Comparison of ENCODE assay signal across 1 cellular context in the genomic region with DNA sequence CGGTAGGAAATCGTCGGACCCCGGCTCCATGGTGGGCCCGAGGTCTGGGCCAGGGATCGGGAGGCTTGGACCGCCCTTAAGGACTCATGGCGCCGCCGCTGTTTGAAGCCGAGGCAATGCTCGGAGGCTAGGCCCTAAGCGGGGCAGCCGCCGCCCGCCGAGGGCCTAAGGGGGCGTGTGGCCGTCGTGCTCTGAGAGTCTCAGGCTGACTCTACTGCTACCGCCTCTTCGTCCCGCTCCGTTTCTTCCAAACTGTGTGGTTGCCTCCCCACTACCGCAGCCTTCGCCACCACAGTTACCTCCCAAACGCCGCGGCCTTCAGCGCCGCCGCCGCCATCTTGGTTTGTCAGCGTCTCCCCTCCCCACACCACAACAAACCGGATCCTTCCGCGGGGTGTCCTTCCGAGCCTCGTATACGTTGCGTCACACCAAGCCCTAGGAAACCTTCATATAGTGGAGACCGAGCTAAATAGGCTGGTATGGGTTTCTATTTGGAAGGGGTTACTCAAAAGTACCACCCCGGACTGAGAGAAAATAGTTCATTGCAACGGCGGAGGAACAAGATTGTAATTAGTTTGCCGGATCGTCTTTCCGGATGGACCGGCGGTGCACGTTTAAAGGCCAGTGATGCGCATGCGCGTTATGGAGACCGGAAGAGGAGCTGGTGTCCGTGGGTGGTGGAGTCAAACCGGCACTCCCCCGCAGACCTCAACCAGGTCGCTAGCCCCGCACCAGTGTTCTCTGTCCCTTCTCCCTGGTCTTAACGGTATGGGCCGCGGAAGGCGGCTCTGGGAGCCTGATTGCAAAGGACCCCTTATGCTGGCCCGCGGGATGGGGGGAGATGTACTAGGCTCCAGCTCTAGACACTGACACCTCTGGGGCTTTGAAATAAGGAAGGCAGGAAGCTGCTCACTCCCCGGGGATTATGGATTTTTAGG.
A peak's percentile ranks its signal among the peaks of the same experiment; 100 is the strongest.
TF ChIP-seq lines count a peak whose summit lies in the region.

A gene (minus strand): TSS at position 348 of the 938 bp plus-strand sequence. CDS start 318 bp downstream, at position 30.

TF ChIP-seq in HEK293, 187 proteins besides CTCF, POLR2A, EP300 and RAD21 (continued from another document and continues in another):
- TF ChIP-seq, protein P1, sequence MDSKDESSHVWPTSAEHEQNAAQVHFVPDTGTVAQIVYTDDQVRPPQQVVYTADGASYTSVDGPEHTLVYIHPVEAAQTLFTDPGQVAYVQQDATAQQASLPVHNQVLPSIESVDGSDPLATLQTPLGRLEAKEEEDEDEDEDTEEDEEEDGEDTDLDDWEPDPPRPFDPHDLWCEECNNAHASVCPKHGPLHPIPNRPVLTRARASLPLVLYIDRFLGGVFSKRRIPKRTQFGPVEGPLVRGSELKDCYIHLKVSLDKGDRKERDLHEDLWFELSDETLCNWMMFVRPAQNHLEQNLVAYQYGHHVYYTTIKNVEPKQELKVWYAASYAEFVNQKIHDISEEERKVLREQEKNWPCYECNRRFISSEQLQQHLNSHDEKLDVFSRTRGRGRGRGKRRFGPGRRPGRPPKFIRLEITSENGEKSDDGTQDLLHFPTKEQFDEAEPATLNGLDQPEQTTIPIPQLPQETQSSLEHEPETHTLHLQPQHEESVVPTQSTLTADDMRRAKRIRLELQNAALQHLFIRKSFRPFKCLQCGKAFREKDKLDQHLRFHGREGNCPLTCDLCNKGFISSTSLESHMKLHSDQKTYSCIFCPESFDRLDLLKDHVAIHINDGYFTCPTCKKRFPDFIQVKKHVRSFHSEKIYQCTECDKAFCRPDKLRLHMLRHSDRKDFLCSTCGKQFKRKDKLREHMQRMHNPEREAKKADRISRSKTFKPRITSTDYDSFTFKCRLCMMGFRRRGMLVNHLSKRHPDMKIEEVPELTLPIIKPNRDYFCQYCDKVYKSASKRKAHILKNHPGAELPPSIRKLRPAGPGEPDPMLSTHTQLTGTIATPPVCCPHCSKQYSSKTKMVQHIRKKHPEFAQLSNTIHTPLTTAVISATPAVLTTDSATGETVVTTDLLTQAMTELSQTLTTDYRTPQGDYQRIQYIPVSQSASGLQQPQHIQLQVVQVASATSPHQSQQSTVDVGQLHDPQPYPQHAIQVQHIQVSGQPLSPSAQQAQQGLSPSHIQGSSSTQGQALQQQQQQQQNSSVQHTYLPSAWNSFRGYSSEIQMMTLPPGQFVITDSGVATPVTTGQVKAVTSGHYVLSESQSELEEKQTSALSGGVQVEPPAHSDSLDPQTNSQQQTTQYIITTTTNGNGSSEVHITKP (tag by site-specific recombination; IDR thresholded peaks at IDR 0.05): peak; percentile 84
- TF ChIP-seq ZEB2 (tag by site-specific recombination; IDR thresholded peaks at IDR 0.05): peak; percentile 92
- TF ChIP-seq ZNF138 (tag by site-specific recombination; IDR thresholded peaks at IDR 0.05; ENCODE audit: borderline replicate concordance): no peak
- TF ChIP-seq, protein P2, sequence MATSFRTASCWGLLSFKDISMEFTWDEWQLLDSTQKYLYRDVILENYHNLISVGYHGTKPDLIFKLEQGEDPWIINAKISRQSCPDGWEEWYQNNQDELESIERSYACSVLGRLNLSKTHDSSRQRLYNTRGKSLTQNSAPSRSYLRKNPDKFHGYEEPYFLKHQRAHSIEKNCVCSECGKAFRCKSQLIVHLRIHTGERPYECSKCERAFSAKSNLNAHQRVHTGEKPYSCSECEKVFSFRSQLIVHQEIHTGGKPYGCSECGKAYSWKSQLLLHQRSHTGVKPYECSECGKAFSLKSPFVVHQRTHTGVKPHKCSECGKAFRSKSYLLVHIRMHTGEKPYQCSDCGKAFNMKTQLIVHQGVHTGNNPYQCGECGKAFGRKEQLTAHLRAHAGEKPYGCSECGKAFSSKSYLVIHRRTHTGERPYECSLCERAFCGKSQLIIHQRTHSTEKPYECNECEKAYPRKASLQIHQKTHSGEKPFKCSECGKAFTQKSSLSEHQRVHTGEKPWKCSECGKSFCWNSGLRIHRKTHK (tag by site-specific recombination; IDR thresholded peaks at IDR 0.05): no peak
- TF ChIP-seq ZNF19 (tag by site-specific recombination; IDR thresholded peaks at IDR 0.05; ENCODE audit: low read depth): no peak
- TF ChIP-seq ZNF707 (tag by site-specific recombination; IDR thresholded peaks at IDR 0.05): no peak
- TF ChIP-seq TCF7L2 (IDR thresholded peaks at IDR 0.05; ENCODE audit: borderline replicate concordance, low read depth, low read length): no peak
- TF ChIP-seq EGR2 (tag by site-specific recombination; IDR thresholded peaks at IDR 0.05; ENCODE audit: low read depth): peak; percentile 86
- no peak for TF ChIP-seq ZNF521 (tag by site-specific recombination; IDR thresholded peaks at IDR 0.05)
- no peak for TF ChIP-seq ZNF670 (tag by site-specific recombination; IDR thresholded peaks at IDR 0.05; ENCODE audit: low read depth)
- TF ChIP-seq, protein P3, sequence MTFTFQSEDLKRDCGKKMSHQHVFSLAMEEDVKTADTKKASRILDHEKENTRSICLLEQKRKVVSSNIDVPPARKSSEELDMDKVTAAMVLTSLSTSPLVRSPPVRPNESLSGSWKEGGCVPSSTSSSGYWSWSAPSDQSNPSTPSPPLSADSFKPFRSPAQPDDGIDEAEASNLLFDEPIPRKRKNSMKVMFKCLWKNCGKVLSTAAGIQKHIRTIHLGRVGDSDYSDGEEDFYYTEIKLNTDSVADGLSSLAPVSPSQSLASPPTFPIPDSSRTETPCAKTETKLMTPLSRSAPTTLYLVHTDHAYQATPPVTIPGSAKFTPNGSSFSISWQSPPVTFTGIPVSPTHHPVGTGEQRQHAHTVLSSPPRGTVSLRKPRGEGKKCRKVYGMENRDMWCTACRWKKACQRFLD (tag by site-specific recombination; IDR thresholded peaks at IDR 0.05): no peak
- TF ChIP-seq SCRT1 (tag by site-specific recombination; IDR thresholded peaks at IDR 0.05; ENCODE audit: borderline replicate concordance): no peak
- TF ChIP-seq, protein P4, sequence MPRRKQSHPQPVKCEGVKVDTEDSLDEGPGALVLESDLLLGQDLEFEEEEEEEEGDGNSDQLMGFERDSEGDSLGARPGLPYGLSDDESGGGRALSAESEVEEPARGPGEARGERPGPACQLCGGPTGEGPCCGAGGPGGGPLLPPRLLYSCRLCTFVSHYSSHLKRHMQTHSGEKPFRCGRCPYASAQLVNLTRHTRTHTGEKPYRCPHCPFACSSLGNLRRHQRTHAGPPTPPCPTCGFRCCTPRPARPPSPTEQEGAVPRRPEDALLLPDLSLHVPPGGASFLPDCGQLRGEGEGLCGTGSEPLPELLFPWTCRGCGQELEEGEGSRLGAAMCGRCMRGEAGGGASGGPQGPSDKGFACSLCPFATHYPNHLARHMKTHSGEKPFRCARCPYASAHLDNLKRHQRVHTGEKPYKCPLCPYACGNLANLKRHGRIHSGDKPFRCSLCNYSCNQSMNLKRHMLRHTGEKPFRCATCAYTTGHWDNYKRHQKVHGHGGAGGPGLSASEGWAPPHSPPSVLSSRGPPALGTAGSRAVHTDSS (tag by site-specific recombination; IDR thresholded peaks at IDR 0.05): peak; percentile 37; the same call in 1 of the 2 replicates
- TF ChIP-seq, protein P5, sequence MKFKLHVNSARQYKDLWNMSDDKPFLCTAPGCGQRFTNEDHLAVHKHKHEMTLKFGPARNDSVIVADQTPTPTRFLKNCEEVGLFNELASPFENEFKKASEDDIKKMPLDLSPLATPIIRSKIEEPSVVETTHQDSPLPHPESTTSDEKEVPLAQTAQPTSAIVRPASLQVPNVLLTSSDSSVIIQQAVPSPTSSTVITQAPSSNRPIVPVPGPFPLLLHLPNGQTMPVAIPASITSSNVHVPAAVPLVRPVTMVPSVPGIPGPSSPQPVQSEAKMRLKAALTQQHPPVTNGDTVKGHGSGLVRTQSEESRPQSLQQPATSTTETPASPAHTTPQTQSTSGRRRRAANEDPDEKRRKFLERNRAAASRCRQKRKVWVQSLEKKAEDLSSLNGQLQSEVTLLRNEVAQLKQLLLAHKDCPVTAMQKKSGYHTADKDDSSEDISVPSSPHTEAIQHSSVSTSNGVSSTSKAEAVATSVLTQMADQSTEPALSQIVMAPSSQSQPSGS (tag by site-specific recombination; IDR thresholded peaks at IDR 0.05; ENCODE audit: low read depth): peak; percentile 78; the same call in 1 of the 2 replicates
- no peak for TF ChIP-seq ZNF626 (tag by site-specific recombination; IDR thresholded peaks at IDR 0.05)
- TF ChIP-seq ZNF211 (tag by site-specific recombination; IDR thresholded peaks at IDR 0.05; ENCODE audit: low read depth): no peak
- peak; percentile 100 for TF ChIP-seq ZNF324 (tag by site-specific recombination; IDR thresholded peaks at IDR 0.05)
- no peak for TF ChIP-seq ZNF473 (tag by site-specific recombination; IDR thresholded peaks at IDR 0.05)
- no peak for TF ChIP-seq ZNF214 (tag by site-specific recombination; IDR thresholded peaks at IDR 0.05; ENCODE audit: borderline replicate concordance)
- TF ChIP-seq ZNF394 (tag by site-specific recombination; IDR thresholded peaks at IDR 0.05; ENCODE audit: borderline replicate concordance): peak; percentile 94
- TF ChIP-seq, protein P6, sequence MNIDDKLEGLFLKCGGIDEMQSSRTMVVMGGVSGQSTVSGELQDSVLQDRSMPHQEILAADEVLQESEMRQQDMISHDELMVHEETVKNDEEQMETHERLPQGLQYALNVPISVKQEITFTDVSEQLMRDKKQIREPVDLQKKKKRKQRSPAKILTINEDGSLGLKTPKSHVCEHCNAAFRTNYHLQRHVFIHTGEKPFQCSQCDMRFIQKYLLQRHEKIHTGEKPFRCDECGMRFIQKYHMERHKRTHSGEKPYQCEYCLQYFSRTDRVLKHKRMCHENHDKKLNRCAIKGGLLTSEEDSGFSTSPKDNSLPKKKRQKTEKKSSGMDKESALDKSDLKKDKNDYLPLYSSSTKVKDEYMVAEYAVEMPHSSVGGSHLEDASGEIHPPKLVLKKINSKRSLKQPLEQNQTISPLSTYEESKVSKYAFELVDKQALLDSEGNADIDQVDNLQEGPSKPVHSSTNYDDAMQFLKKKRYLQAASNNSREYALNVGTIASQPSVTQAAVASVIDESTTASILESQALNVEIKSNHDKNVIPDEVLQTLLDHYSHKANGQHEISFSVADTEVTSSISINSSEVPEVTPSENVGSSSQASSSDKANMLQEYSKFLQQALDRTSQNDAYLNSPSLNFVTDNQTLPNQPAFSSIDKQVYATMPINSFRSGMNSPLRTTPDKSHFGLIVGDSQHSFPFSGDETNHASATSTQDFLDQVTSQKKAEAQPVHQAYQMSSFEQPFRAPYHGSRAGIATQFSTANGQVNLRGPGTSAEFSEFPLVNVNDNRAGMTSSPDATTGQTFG (tag by site-specific recombination; IDR thresholded peaks at IDR 0.05; ENCODE audit: borderline replicate concordance): peak; percentile 99
- peak; percentile 80 for TF ChIP-seq SP2 (tag by site-specific recombination; IDR thresholded peaks at IDR 0.05)
- TF ChIP-seq, protein P7, sequence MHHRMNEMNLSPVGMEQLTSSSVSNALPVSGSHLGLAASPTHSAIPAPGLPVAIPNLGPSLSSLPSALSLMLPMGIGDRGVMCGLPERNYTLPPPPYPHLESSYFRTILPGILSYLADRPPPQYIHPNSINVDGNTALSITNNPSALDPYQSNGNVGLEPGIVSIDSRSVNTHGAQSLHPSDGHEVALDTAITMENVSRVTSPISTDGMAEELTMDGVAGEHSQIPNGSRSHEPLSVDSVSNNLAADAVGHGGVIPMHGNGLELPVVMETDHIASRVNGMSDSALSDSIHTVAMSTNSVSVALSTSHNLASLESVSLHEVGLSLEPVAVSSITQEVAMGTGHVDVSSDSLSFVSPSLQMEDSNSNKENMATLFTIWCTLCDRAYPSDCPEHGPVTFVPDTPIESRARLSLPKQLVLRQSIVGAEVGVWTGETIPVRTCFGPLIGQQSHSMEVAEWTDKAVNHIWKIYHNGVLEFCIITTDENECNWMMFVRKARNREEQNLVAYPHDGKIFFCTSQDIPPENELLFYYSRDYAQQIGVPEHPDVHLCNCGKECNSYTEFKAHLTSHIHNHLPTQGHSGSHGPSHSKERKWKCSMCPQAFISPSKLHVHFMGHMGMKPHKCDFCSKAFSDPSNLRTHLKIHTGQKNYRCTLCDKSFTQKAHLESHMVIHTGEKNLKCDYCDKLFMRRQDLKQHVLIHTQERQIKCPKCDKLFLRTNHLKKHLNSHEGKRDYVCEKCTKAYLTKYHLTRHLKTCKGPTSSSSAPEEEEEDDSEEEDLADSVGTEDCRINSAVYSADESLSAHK (tag by site-specific recombination; IDR thresholded peaks at IDR 0.05): peak; percentile 78
- TF ChIP-seq, protein P8, sequence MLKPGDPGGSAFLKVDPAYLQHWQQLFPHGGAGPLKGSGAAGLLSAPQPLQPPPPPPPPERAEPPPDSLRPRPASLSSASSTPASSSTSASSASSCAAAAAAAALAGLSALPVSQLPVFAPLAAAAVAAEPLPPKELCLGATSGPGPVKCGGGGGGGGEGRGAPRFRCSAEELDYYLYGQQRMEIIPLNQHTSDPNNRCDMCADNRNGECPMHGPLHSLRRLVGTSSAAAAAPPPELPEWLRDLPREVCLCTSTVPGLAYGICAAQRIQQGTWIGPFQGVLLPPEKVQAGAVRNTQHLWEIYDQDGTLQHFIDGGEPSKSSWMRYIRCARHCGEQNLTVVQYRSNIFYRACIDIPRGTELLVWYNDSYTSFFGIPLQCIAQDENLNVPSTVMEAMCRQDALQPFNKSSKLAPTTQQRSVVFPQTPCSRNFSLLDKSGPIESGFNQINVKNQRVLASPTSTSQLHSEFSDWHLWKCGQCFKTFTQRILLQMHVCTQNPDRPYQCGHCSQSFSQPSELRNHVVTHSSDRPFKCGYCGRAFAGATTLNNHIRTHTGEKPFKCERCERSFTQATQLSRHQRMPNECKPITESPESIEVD (tag by site-specific recombination; IDR thresholded peaks at IDR 0.05): 0 out of 2 replicates have a peak, but pooled peaks have one; percentile 20
- peak; percentile 99 for TF ChIP-seq YY2 (tag by site-specific recombination; IDR thresholded peaks at IDR 0.05)
- no peak for TF ChIP-seq ZNF510 (tag by site-specific recombination; IDR thresholded peaks at IDR 0.05; ENCODE audit: insufficient replicate concordance)
- no peak for TF ChIP-seq ZNF416 (tag by site-specific recombination; IDR thresholded peaks at IDR 0.05)
- TF ChIP-seq ZNF221 (tag by site-specific recombination; IDR thresholded peaks at IDR 0.05; ENCODE audit: borderline replicate concordance): no peak
- TF ChIP-seq, protein P9, sequence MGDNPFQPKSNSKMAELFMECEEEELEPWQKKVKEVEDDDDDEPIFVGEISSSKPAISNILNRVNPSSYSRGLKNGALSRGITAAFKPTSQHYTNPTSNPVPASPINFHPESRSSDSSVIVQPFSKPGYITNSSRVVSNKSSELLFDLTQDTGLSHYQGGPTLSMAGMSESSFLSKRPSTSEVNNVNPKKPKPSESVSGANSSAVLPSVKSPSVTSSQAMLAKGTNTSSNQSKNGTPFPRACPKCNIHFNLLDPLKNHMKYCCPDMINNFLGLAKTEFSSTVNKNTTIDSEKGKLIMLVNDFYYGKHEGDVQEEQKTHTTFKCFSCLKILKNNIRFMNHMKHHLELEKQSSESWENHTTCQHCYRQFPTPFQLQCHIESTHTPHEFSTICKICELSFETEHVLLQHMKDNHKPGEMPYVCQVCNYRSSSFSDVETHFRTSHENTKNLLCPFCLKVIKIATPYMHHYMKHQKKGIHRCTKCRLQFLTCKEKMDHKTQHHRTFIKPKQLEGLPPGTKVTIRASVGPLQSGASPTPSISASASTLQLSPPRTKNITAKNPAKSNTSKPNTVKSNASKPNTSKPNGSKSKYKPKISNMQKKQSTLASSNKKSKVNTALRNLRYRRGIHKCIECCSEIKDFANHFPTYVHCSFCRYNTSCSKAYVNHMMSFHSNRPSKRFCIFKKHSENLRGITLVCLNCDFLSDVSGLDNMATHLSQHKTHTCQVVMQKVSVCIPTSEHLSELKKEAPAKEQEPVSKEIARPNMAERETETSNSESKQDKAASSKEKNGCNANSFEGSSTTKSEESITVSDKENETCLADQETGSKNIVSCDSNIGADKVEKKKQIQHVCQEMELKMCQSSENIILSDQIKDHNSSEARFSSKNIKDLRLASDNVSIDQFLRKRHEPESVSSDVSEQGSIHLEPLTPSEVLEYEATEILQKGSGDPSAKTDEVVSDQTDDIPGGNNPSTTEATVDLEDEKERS (tag by site-specific recombination; IDR thresholded peaks at IDR 0.05): peak; percentile 96
- TF ChIP-seq ZSCAN23 (tag by site-specific recombination; IDR thresholded peaks at IDR 0.05): peak; percentile 100
- no peak for TF ChIP-seq ZNF571 (tag by site-specific recombination; IDR thresholded peaks at IDR 0.05)
- TF ChIP-seq MYNN (tag by site-specific recombination; IDR thresholded peaks at IDR 0.05; ENCODE audit: borderline replicate concordance): peak; percentile 49; the same call in 1 of the 2 replicates
